In the genomic region with DNA sequence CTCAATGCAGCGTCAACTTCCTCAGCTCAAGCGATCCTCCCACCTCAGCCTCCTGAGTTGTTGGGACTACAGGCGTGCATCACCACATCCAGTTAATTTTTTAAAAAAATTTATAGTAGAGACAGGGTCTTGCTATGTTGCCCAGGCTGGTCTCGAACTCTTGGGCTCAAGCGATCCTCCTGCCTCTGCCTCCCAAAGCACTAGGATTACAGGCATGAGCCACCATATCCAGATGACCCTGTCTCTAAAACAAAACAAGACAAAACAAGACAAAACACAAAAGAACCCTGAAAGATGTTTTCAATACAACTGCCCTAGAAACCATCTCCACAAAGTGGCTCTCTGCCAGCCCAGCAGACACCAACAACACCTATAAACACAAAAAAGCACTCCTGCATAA, we compare ENCODE assay signal across 1 cellular context.
TF ChIP-seq lines count a peak whose summit lies in the region.

No MANE protein-coding gene starts in this region.

TF ChIP-seq in H1, 55 proteins besides CTCF, POLR2A, EP300 and RAD21:
- TF ChIP-seq TBP (IDR thresholded peaks at IDR 0.05; ENCODE audit: low read depth, low read length) (no peak), SAP30 (IDR thresholded peaks at IDR 0.05; ENCODE audit: insufficient read depth, insufficient replicate concordance, low read length) (no peak), TCF12 (IDR thresholded peaks at IDR 0.05; ENCODE audit: low read depth, low read length) (no peak), PHF8 (conservative IDR thresholded peaks at IDR 0.05; ENCODE audit: low read depth, low read length) (no peak), FOSL1 (IDR thresholded peaks at IDR 0.05; ENCODE audit: insufficient read depth, low read depth, low read length) (no peak), EZH2 (IDR thresholded peaks at IDR 0.05; ENCODE audit: low read depth, low read length, severe bottlenecking) (no peak), SIX5 (IDR thresholded peaks at IDR 0.05; ENCODE audit: low read depth, low read length) (no peak), GABPA (IDR thresholded peaks at IDR 0.05; ENCODE audit: borderline replicate concordance, insufficient read depth, low read length) (no peak), TAF7 (optimal IDR thresholded peaks at IDR 0.05; ENCODE audit: borderline replicate concordance, low read depth, low read length) (no peak), RNF2 (IDR thresholded peaks at IDR 0.05; ENCODE audit: borderline replicate concordance, low read depth, low read length, missing control alignments, poor library complexity, severe bottlenecking) (no peak), HDAC6 (IDR thresholded peaks at IDR 0.05; ENCODE audit: low read depth, low read length) (no peak), BRCA1 (IDR thresholded peaks at IDR 0.05; ENCODE audit: low read depth, low read length) (no peak), TEAD4 (IDR thresholded peaks at IDR 0.05; ENCODE audit: low read depth, low read length) (no peak), SUZ12 (IDR thresholded peaks at IDR 0.05; ENCODE audit: low read length) (no peak)
- TF ChIP-seq, protein P1, sequence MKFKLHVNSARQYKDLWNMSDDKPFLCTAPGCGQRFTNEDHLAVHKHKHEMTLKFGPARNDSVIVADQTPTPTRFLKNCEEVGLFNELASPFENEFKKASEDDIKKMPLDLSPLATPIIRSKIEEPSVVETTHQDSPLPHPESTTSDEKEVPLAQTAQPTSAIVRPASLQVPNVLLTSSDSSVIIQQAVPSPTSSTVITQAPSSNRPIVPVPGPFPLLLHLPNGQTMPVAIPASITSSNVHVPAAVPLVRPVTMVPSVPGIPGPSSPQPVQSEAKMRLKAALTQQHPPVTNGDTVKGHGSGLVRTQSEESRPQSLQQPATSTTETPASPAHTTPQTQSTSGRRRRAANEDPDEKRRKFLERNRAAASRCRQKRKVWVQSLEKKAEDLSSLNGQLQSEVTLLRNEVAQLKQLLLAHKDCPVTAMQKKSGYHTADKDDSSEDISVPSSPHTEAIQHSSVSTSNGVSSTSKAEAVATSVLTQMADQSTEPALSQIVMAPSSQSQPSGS (IDR thresholded peaks at IDR 0.05; ENCODE audit: low read length): no peak
